25 cellular contexts compared by ENCODE assay signal in genomic region chr22:46220921-46221320, GRCh38. TPM values are rescaled to one million over a fixed set of nuclear protein-coding genes. Genes with fewer than 3 reads are reported as not detected.
DNase-seq lines count a peak whose midpoint lies in the region; ATAC-seq, FAIRE-seq and TF ChIP-seq lines count a peak whose summit lies in the region.
"Had no signal": no experiment of that assay in that cellular context is flagged by ENCODE, and none has a peak within 500 bp of the region (broad histone marks: within the 10 kb centered on the region; RNA-seq: fewer than 3 reads in every experiment).

No MANE protein-coding gene starts in this region.

- H3K36me3 Mint-ChIP-seq in activated naive CD8-positive, alpha-beta T cell treated with anti-CD3 and anti-CD28 coated beads, Interleukin-2, amount 50 U/mL, for 24 hours (ENCODE audit: low read depth): peaks cover 14% of the 10 kb centered on the region
- peaks cover 75% of the 10 kb centered on the region for H3K36me3 Mint-ChIP-seq in stimulated activated effector memory CD8-positive, alpha-beta T cell treated with anti-CD3 and anti-CD28 coated beads, Interleukin-12 subunit alpha, Interleukin-12 subunit beta, amount 100 ng/mL, for 72 hours
- peaks cover 14% of the 10 kb centered on the region for H3K36me3 Mint-ChIP-seq in endothelial cell (ENCODE audit: low read depth, unreplicated experiment)

- TF ChIP-seq CTCF in thyroid gland (IDR thresholded peaks at IDR 0.05) (no peak), endothelial cell (IDR thresholded peaks at IDR 0.05; ENCODE audit: unreplicated experiment) (no peak)

- ATAC-seq in activated naive CD8-positive, alpha-beta T cell treated with anti-CD3 and anti-CD28 coated beads, Interleukin-2, amount 50 U/mL, for 24 hours: peak; percentile 52
- ATAC-seq in stimulated activated effector memory CD8-positive, alpha-beta T cell treated with anti-CD3 and anti-CD28 coated beads, Interleukin-12 subunit alpha, Interleukin-12 subunit beta, amount 100 ng/mL, for 72 hours: peak; percentile 67
- ATAC-seq: activated CD8-positive, alpha-beta memory T cell treated with anti-CD3 and anti-CD28 coated beads, Interleukin-2, amount 10 ng/mL, durations not matched to agents 7 days and 5 days; foreskin keratinocyte; upper lobe of right lung had no signal

- no peak for TF ChIP-seq POLR2A in thyroid gland (IDR thresholded peaks at IDR 0.05)

- peaks cover 9% of the 10 kb centered on the region for H3K4me1 Mint-ChIP-seq in activated naive CD8-positive, alpha-beta T cell treated with anti-CD3 and anti-CD28 coated beads, Interleukin-2, amount 50 U/mL, for 24 hours
- peaks cover 15% of the 10 kb centered on the region for H3K4me1 Mint-ChIP-seq in stimulated activated effector memory CD8-positive, alpha-beta T cell treated with anti-CD3 and anti-CD28 coated beads, Interleukin-12 subunit alpha, Interleukin-12 subunit beta, amount 100 ng/mL, for 72 hours
- no peaks in the 10 kb centered on the region for H3K4me1 Mint-ChIP-seq in endothelial cell (ENCODE audit: unreplicated experiment)

- peaks cover 13 to 39% of the 10 kb centered on the region in 2 donors for H3K36me3 ChIP-seq in thyroid gland

- WGBS in thyroid gland, 2 donors: 94 to 95% methylated on average over 5 of the region's 5 CpGs

- H3K9me3 Mint-ChIP-seq in activated naive CD8-positive, alpha-beta T cell treated with anti-CD3 and anti-CD28 coated beads, Interleukin-2, amount 50 U/mL, for 24 hours: no peaks in the 10 kb centered on the region
- H3K9me3 Mint-ChIP-seq in stimulated activated effector memory CD8-positive, alpha-beta T cell treated with anti-CD3 and anti-CD28 coated beads, Interleukin-12 subunit alpha, Interleukin-12 subunit beta, amount 100 ng/mL, for 72 hours: no peaks in the 10 kb centered on the region
- H3K9me3 Mint-ChIP-seq in endothelial cell (ENCODE audit: unreplicated experiment): no peaks in the 10 kb centered on the region

- no peak overlapping the region for H3K4me3 Mint-ChIP-seq in activated naive CD8-positive, alpha-beta T cell treated with anti-CD3 and anti-CD28 coated beads, Interleukin-2, amount 50 U/mL, for 24 hours
- H3K4me3 Mint-ChIP-seq in stimulated activated effector memory CD8-positive, alpha-beta T cell treated with anti-CD3 and anti-CD28 coated beads, Interleukin-12 subunit alpha, Interleukin-12 subunit beta, amount 100 ng/mL, for 72 hours: no peak overlapping the region
- H3K4me3 Mint-ChIP-seq in endothelial cell (ENCODE audit: unreplicated experiment): no peak overlapping the region
- H3K4me3 Mint-ChIP-seq: activated CD8-positive, alpha-beta memory T cell treated with anti-CD3 and anti-CD28 coated beads, Interleukin-2, amount 10 ng/mL, durations not matched to agents 7 days and 5 days; CD4-positive, CD25-positive, alpha-beta regulatory T cell had no signal

- H3K27ac Mint-ChIP-seq in activated naive CD8-positive, alpha-beta T cell treated with anti-CD3 and anti-CD28 coated beads, Interleukin-2, amount 50 U/mL, for 24 hours: peak overlapping the region; percentile 80
- peak overlapping the region; percentile 54 for H3K27ac Mint-ChIP-seq in stimulated activated effector memory CD8-positive, alpha-beta T cell treated with anti-CD3 and anti-CD28 coated beads, Interleukin-12 subunit alpha, Interleukin-12 subunit beta, amount 100 ng/mL, for 72 hours
- H3K27ac Mint-ChIP-seq in endothelial cell (ENCODE audit: unreplicated experiment): no peak overlapping the region
- H3K27ac Mint-ChIP-seq: activated CD8-positive, alpha-beta memory T cell treated with anti-CD3 and anti-CD28 coated beads, Interleukin-2, amount 10 ng/mL, durations not matched to agents 7 days and 5 days; CD4-positive, CD25-positive, alpha-beta regulatory T cell had no signal

- no peak overlapping the region for H3K27ac ChIP-seq in thyroid gland
- H3K27ac ChIP-seq: cardiac muscle cell, foreskin keratinocyte, upper lobe of right lung had no signal

- H3K4me1 ChIP-seq in thyroid gland: no peaks in the 10 kb centered on the region
- H3K4me1 ChIP-seq: foreskin keratinocyte, upper lobe of right lung had no signal

- FAIRE-seq in GM18507 (lab: Jason Lieb, UNC): peak; percentile 48

- no peak overlapping the region for H3K4me3 ChIP-seq in thyroid gland (replicated peaks in 1 of 3)
- H3K4me3 ChIP-seq: cardiac muscle cell, smooth muscle cell, upper lobe of right lung had no signal

- no peaks in the 10 kb centered on the region for H3K27me3 ChIP-seq in thyroid gland
- H3K27me3 ChIP-seq: cardiac muscle cell, foreskin keratinocyte, upper lobe of right lung had no signal

- DNase-seq in activated T-cell treated with anti-CD3 and anti-CD28 coated beads, Interleukin-2, amount 50 U/mL, for 48 hours: peak; percentile 33 to 34
- DNase-seq in activated T-cell treated with anti-CD3 and anti-CD28 coated beads, Interleukin-2, amount 50 U/mL, for 1 hour: no peak
- DNase-seq in GM18507 (ENCODE audit: extremely low spot score, insufficient read length, low read depth) (no peak), thyroid gland (no peak), endothelial cell (ENCODE audit: low spot score) (no peak)
- DNase-seq in activated naive CD8-positive, alpha-beta T cell treated with anti-CD3 and anti-CD28 coated beads, Interleukin-2, amount 50 U/mL, for 24 hours: no peak
- no peak for DNase-seq in stimulated activated effector memory CD8-positive, alpha-beta T cell treated with anti-CD3 and anti-CD28 coated beads, Interleukin-12 subunit alpha, Interleukin-12 subunit beta, amount 100 ng/mL, for 72 hours (ENCODE audit: low spot score in 2 of 2)
- DNase-seq: activated CD4-positive, CD25-positive, alpha-beta regulatory T cell; activated CD8-positive, alpha-beta memory T cell treated with anti-CD3 and anti-CD28 coated beads, Interleukin-2, amount 10 ng/mL, durations not matched to agents 7 days and 5 days; activated gamma-delta T cell treated with Interleukin-2 at 50 U/mL for 16 hours; amniotic stem cell; CD4-positive, CD25-positive, alpha-beta regulatory T cell; foreskin keratinocyte; HCEC 1CT; mesendoderm; NCI-H1436; NCI-H510A treated with DMSO at 0.1 percent for 48 hours; stimulated activated CD4-positive, alpha-beta T cell treated with anti-CD3 and anti-CD28 coated beads, Interleukin-4, amount 100 ng/mL, for 4 hours; upper lobe of right lung had no signal

- intact Hi-C loops in thyroid gland (cut with DNase I): no loop called here

- H3K27me3 Mint-ChIP-seq in activated naive CD8-positive, alpha-beta T cell treated with anti-CD3 and anti-CD28 coated beads, Interleukin-2, amount 50 U/mL, for 24 hours: no peaks in the 10 kb centered on the region
- no peaks in the 10 kb centered on the region for H3K27me3 Mint-ChIP-seq in endothelial cell (ENCODE audit: unreplicated experiment)
- H3K27me3 Mint-ChIP-seq: activated CD8-positive, alpha-beta memory T cell treated with anti-CD3 and anti-CD28 coated beads, Interleukin-2, amount 10 ng/mL, durations not matched to agents 7 days and 5 days; CD4-positive, CD25-positive, alpha-beta regulatory T cell had no signal

- H3K9me3 ChIP-seq in thyroid gland: no peaks in the 10 kb centered on the region
- H3K9me3 ChIP-seq: upper lobe of right lung had no signal

RNA-seq across cellular contexts. Expression of gene CDPF1, which starts 29.2 kb away (rescaled TPM):
- 10 to 100 TPM; 12.8 to 34.4 (median 16.4) TPM for total RNA-seq in thyroid gland
- total RNA-seq in endothelial cell (ENCODE audit: unreplicated experiment): 8.5 TPM

RNA-seq across cellular contexts. Expression of gene PKDREJ, which starts 42.2 kb away (rescaled TPM):
- total RNA-seq in thyroid gland (under 1 TPM in 3 of 4 donors, not detected in 1; 0.10 to 0.21 (median 0.11) TPM), endothelial cell (ENCODE audit: unreplicated experiment) (not detected)
- total RNA-seq: activated CD8-positive, alpha-beta memory T cell treated with anti-CD3 and anti-CD28 coated beads, Interleukin-2, amount 10 ng/mL, durations not matched to agents 7 days and 5 days; CD4-positive, CD25-positive, alpha-beta regulatory T cell; dermis microvascular lymphatic vessel endothelial cell; foreskin keratinocyte; G401; renal cortical epithelial cell; SK-MEL-5; smooth muscle cell; upper lobe of right lung had no signal

RNA-seq across cellular contexts. Expression of gene TTC38, which starts 46.9 kb away (rescaled TPM):
- total RNA-seq in thyroid gland: 10 to 100 TPM; 30.2 to 81.9 (median 51.1) TPM
- total RNA-seq in endothelial cell (ENCODE audit: unreplicated experiment): 24.6 TPM

Comparison
In these comparisons a context has a peak if more than half of its experiments do, and no peak if none do; other contexts are left out.
1. DNase-seq: peak in activated T-cell treated with anti-CD3 and anti-CD28 coated beads, Interleukin-2, amount 50 U/mL, for 48 hours (2 of 2); none in activated T-cell treated with anti-CD3 and anti-CD28 coated beads, Interleukin-2, amount 50 U/mL, for 1 hour (single experiment), GM18507 (single experiment), activated naive CD8-positive, alpha-beta T cell treated with anti-CD3 and anti-CD28 coated beads, Interleukin-2, amount 50 U/mL, for 24 hours (single experiment), stimulated activated effector memory CD8-positive, alpha-beta T cell treated with anti-CD3 and anti-CD28 coated beads, Interleukin-12 subunit alpha, Interleukin-12 subunit beta, amount 100 ng/mL, for 72 hours (0 of 2), thyroid gland (0 of 2) and endothelial cell (single experiment).